Comparison of ENCODE assay signal across 19 cellular contexts in the genomic region with DNA sequence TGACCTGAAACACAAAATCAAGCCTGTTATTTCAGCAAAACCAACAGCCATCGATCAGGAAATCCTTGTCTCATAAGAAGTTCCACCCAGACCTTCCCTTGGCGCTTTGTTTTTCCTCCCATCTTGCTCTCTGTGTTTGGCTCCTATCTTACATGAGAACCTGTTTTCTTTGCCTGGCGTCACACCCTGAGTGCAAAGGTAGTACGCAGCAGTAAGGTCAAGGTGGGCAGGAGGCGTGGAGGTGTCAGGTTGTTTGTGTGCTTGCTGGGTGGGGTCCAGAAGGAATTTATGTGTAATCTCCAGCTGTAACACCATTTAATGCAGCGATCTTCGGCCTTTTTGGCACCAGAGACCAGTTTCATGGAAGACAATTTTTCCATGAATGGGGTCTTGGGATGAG. TPM values are rescaled to one million over a fixed set of nuclear protein-coding genes. Genes with fewer than 3 reads are reported as not detected.
DNase-seq lines count a peak whose midpoint lies in the region; ATAC-seq and TF ChIP-seq lines count a peak whose summit lies in the region.
"Had no signal": no experiment of that assay in that cellular context is flagged by ENCODE, and none has a peak within 500 bp of the region (broad histone marks: within the 10 kb centered on the region; RNA-seq: fewer than 3 reads in every experiment).

No MANE protein-coding gene starts in this region.

- no peak for TF ChIP-seq POLR2A in stomach (IDR thresholded peaks at IDR 0.05)

- 40 to 73% (median 52%) methylated on average over 7 of the region's 7 CpGs for WGBS in stomach, 5 donors

- H3K4me1 ChIP-seq in mucosa of descending colon (ENCODE audit: low read depth) (peaks cover 35% of the 10 kb centered on the region), stomach (peaks cover 0 to 34% (median 1%) of the 10 kb centered on the region in 4 donors)
- H3K4me1 ChIP-seq: A549, Caco-2 had no signal

- intact Hi-C loops in mucosa of descending colon (cut with DNase I, micrococcal nuclease) (no loop called here), stomach (cut with DNase I; ENCODE audit: low total_unique reads) (no loop called here)

- peak; percentile 17 for DNase-seq in NCI-H748 (lab: John Stamatoyannopoulos, UW; ENCODE audit: unreplicated experiment)
- no peak for DNase-seq in NCI-H748 treated with DMSO at 0.1 percent for 48 hours (lab: John Stamatoyannopoulos, UW)
- DNase-seq in mucosa of descending colon: peak; percentile 68 to 72 (median 69)
- DNase-seq in stomach: peak; percentile 55
- DNase-seq in T-helper 2 cell: no peak
- no peak for DNase-seq in stimulated activated CD4-positive, alpha-beta T cell treated with anti-CD3 and anti-CD28 coated beads, Interleukin-1b, Interleukin-23, amount 100 ng/mL, for 48 hours
- DNase-seq in GDM1 (lab: John Stamatoyannopoulos, UW): no peak
- DNase-seq: AML-193; Caco-2; CD4-positive, alpha-beta T cell; DMS153; DMS79; GF-D8; HCEC 1CT had no signal

- no peaks in the 10 kb centered on the region for H3K36me3 ChIP-seq in mucosa of descending colon (ENCODE audit: low read depth)
- no peaks in the 10 kb centered on the region for H3K36me3 ChIP-seq in stomach

- TF ChIP-seq CTCF in mucosa of descending colon (IDR thresholded peaks at IDR 0.05) (no peak), stomach (IDR thresholded peaks at IDR 0.05) (no peak)

- H3K9me3 ChIP-seq in mucosa of descending colon: no peaks in the 10 kb centered on the region
- H3K9me3 ChIP-seq in stomach: no peaks in the 10 kb centered on the region
- H3K9me3 ChIP-seq: A549, Caco-2 had no signal

- H3K4me3 ChIP-seq in mucosa of descending colon (no peak overlapping the region), stomach (no peak overlapping the region)
- H3K4me3 ChIP-seq: A549, GM23338 had no signal

- H3K27ac ChIP-seq in stomach: peak overlapping the region in 2 of 5 donors; percentile 4 to 23
- H3K27ac ChIP-seq: 22Rv1, A549, C4-2B, HL-60 had no signal

- peak; percentile 98 for ATAC-seq in mucosa of descending colon
- ATAC-seq: A549, GM23338 had no signal

- H3K27me3 ChIP-seq in stomach: no peaks in the 10 kb centered on the region

- no peak for TF ChIP-seq EP300 in stomach (IDR thresholded peaks at IDR 0.05)

RNA-seq across cellular contexts. Expression of a gene that starts 50.5 kb away (rescaled TPM):
- total RNA-seq in mucosa of descending colon: 100 to 1,000 TPM in 1 of 3 donors, 10 to 100 TPM in 2; 70.9 to 109 (median 96.8) TPM
- total RNA-seq in stomach: 100 to 1,000 TPM in 1 of 5 donors, 10 to 100 TPM in 4; 10.1 to 114 (median 38.1) TPM
- polyA plus RNA-seq in stomach: 10 to 100 TPM; 21.8 to 41.7 (median 29.9) TPM

Comparison
In these comparisons a context has a peak if more than half of its experiments do, and no peak if none do; other contexts are left out.
1. DNase-seq: peak in NCI-H748 (single experiment), mucosa of descending colon (3 of 3) and stomach (single experiment); none in NCI-H748 treated with DMSO at 0.1 percent for 48 hours (single experiment), T-helper 2 cell (0 of 5), stimulated activated CD4-positive, alpha-beta T cell treated with anti-CD3 and anti-CD28 coated beads, Interleukin-1b, Interleukin-23, amount 100 ng/mL, for 48 hours (single experiment) and GDM1 (single experiment).